Comparison of ENCODE assay signal across 8 cellular contexts in genomic region chr11:57657290-57658022, GRCh38. TPM values are rescaled to one million over a fixed set of nuclear protein-coding genes. Genes with fewer than 3 reads are reported as not detected.
DNase-seq lines count a peak whose midpoint lies in the region; ATAC-seq lines count a peak whose summit lies in the region.

TSS of gene CLP1 (plus strand) at chr11:57657762. CDS start at chr11:57659477, 1,715 bp downstream.

- H3K27me3 Mint-ChIP-seq in activated CD4-positive, alpha-beta T cell treated with anti-CD3 and anti-CD28 coated beads for 36 hours = no peaks in the 10 kb centered on the region

- peaks cover 24% of the 10 kb centered on the region for H3K36me3 Mint-ChIP-seq in activated CD4-positive, alpha-beta T cell treated with anti-CD3 and anti-CD28 coated beads for 36 hours (ENCODE audit: low read depth)

- ATAC-seq in HG03442 (IDR thresholded peaks at IDR 0.05; ENCODE audit: unreplicated experiment) = peak; percentile 99
- peak; percentile 98 for ATAC-seq in activated CD4-positive, alpha-beta T cell treated with anti-CD3 and anti-CD28 coated beads for 36 hours

- peak within 1 kb of the TSS; percentile 80 for H3K27ac ChIP-seq in cingulate gyrus (ENCODE audit: low read depth, low read length)

- peaks cover 29% of the 10 kb centered on the region for H3K4me1 Mint-ChIP-seq in activated CD4-positive, alpha-beta T cell treated with anti-CD3 and anti-CD28 coated beads for 36 hours

- peak within 1 kb of the TSS; percentile 95 for H3K27ac Mint-ChIP-seq in activated CD4-positive, alpha-beta T cell treated with anti-CD3 and anti-CD28 coated beads for 36 hours

- no peaks in the 10 kb centered on the region for H3K9me3 Mint-ChIP-seq in activated CD4-positive, alpha-beta T cell treated with anti-CD3 and anti-CD28 coated beads for 36 hours (ENCODE audit: low read depth)

- peak; percentile 100 for DNase-seq in Ammon's horn (ENCODE audit: low spot score)
- peak; percentile 84 for DNase-seq in GM19238 (ENCODE audit: insufficient read length, low spot score)
- peak; percentile 97 to 98 for DNase-seq in NCI-H524 (lab: John Stamatoyannopoulos, UW)
- peak; percentile 100 for DNase-seq in activated CD4-positive, alpha-beta T cell treated with anti-CD3 and anti-CD28 coated beads for 36 hours
- peak; percentile 99 for DNase-seq in kidney tubule cell (ENCODE audit: low spot score)
- peak; percentile 93 to 99 (median 98) for DNase-seq in stimulated activated CD4-positive, alpha-beta T cell treated with anti-CD3 and anti-CD28 coated beads, Interleukin-1b, Interleukin-23, amount 100 ng/mL, for 24 hours (ENCODE audit: low read depth in 4 of 4, low spot score in 1 of 4)

- POLR2A ChIA-PET in activated CD4-positive, alpha-beta T cell treated with anti-CD3 and anti-CD28 coated beads for 36 hours (lab: Charles Lee) = interaction anchor here (0.6 to 1.6 kb wide), 2 partner anchors 9 to 144 kb away, joined by 4 to 5 read pairs; no protein-coding TSS in a partner anchor

- peak within 1 kb of the TSS; percentile 83 for H3K4me3 Mint-ChIP-seq in activated CD4-positive, alpha-beta T cell treated with anti-CD3 and anti-CD28 coated beads for 36 hours

- CTCF ChIA-PET in activated CD4-positive, alpha-beta T cell treated with anti-CD3 and anti-CD28 coated beads for 36 hours (lab: Charles Lee) = interaction anchor here (0.7 to 3.0 kb wide), 5 partner anchors 9 to 312 kb away, joined by 3 to 9 read pairs (median 5); partner anchors contain the start of gene SELENOH

- intact Hi-C loops in activated CD4-positive, alpha-beta T cell treated with anti-CD3 and anti-CD28 coated beads for 36 hours (cut with DNase I, micrococcal nuclease) = loop anchor here (1.0 to 5.0 kb wide), 9 partner anchors 10 to 921 kb away; partner anchors contain the start of genes MED19 (in 2 of the 2), SELENOH (in 2 of the 2), TIMM10 (in 2 of the 2) and TMX2 (in 2 of the 2)

RNA-seq across cellular contexts. Expression of gene CLP1, which starts in this region (rescaled TPM):
- 10 to 100 TPM; 11.9 to 15.9 TPM for total RNA-seq in activated CD4-positive, alpha-beta T cell treated with anti-CD3 and anti-CD28 coated beads for 36 hours

Comparison
In these comparisons a context has a peak if more than half of its experiments do, and no peak if none do; other contexts are left out.
1. Peak in every context shown above with its lines: DNase-seq, ATAC-seq and H3K27ac ChIP-seq.